1 cellular context compared by ENCODE assay signal in genomic region chr1:44679468-44679867, GRCh38.
TF ChIP-seq lines count a peak whose summit lies in the region.

No MANE protein-coding gene starts in this region.

TF ChIP-seq in HepG2, 621 proteins besides CTCF, POLR2A, EP300 and RAD21 (continued from another document):
- TF ChIP-seq TFDP1 (CRISPR knock-in tag; IDR thresholded peaks at IDR 0.05; ENCODE audit: borderline replicate concordance) (no peak), MYC (CRISPR knock-in tag; IDR thresholded peaks at IDR 0.05; ENCODE audit: borderline replicate concordance) (0 out of 2 replicates have a peak, but pooled peaks have one; percentile 14), ZNF230 (CRISPR knock-in tag; IDR thresholded peaks at IDR 0.05) (no peak), ZC3H13 (CRISPR knock-in tag; IDR thresholded peaks at IDR 0.05) (no peak), HNF4G (IDR thresholded peaks at IDR 0.05; ENCODE audit: borderline replicate concordance, low read depth, low read length) (0 out of 2 replicates have a peak, but pooled peaks have one; percentile 49), HNF4G (CRISPR knock-in tag; IDR thresholded peaks at IDR 0.05; ENCODE audit: borderline replicate concordance, low read depth) (peak; percentile 32; the same call in 1 of the 2 replicates), POGZ (CRISPR knock-in tag; IDR thresholded peaks at IDR 0.05) (peak; percentile 51; the same call in 1 of the 2 replicates), MED1 (CRISPR knock-in tag; IDR thresholded peaks at IDR 0.05) (peak; percentile 40; the same call in 1 of the 2 replicates), TOPORS (CRISPR knock-in tag; IDR thresholded peaks at IDR 0.05) (no peak), HNF1B (CRISPR knock-in tag; IDR thresholded peaks at IDR 0.05) (0 out of 2 replicates have a peak, but pooled peaks have one; percentile 28)
